In genomic region chr10:9668411-9668810, GRCh38 we compare ENCODE assay signal across 26 cellular contexts.
DNase-seq lines count a peak whose midpoint lies in the region; ATAC-seq, FAIRE-seq and TF ChIP-seq lines count a peak whose summit lies in the region.
"Had no signal": no experiment of that assay in that cellular context is flagged by ENCODE, and none has a peak within 500 bp of the region (broad histone marks: within the 10 kb centered on the region; RNA-seq: fewer than 3 reads in every experiment).

No MANE protein-coding gene starts in this region.

- no peak for TF ChIP-seq POLR2A in prostate gland (IDR thresholded peaks at IDR 0.05)

- H3K27me3 ChIP-seq in bronchial epithelial cell (ENCODE audit: control insufficient read depth, insufficient read depth, low read length) = no peaks in the 10 kb centered on the region
- H3K27me3 ChIP-seq in prostate gland (replicated peaks; ENCODE audit: insufficient read depth) = no peaks in the 10 kb centered on the region
- H3K27me3 ChIP-seq: BE2C; BLaER1 treated with 17β-estradiol and CSF1 and Interleukin-3, amounts not matched to agents 10 nM and 100 nM had no signal

- intact Hi-C loops in prostate gland (cut with DNase I) = no loop called here

- no peak overlapping the region for H3K4me3 ChIP-seq in bronchial epithelial cell (ENCODE audit: low read depth, low read length)
- H3K4me3 ChIP-seq in fibroblast of mammary gland (ENCODE audit: control insufficient read depth, low read depth, low read length) = no peak overlapping the region
- H3K4me3 ChIP-seq in prostate gland = no peak overlapping the region
- H3K4me3 ChIP-seq: A549; BLaER1 treated with 17β-estradiol and CSF1 and Interleukin-3, amounts not matched to agents 10 nM and 100 nM; GM12878; GM23338 had no signal

- no peak overlapping the region for H3K27ac ChIP-seq in prostate gland
- H3K27ac ChIP-seq: A549; BLaER1 treated with 17β-estradiol and CSF1 and Interleukin-3, amounts not matched to agents 10 nM and 100 nM had no signal

- TF ChIP-seq CTCF in bronchial epithelial cell (IDR thresholded peaks at IDR 0.05; ENCODE audit: insufficient read depth, low read length, severe bottlenecking) = no peak
- no peak for TF ChIP-seq CTCF in fibroblast of mammary gland (conservative IDR thresholded peaks at IDR 0.05; ENCODE audit: control insufficient read depth, insufficient read depth, low read depth, low read length)
- no peak for TF ChIP-seq CTCF in prostate gland (IDR thresholded peaks at IDR 0.05)

- FAIRE-seq in bronchial epithelial cell (lab: Jason Lieb, UNC) = no peak
- FAIRE-seq: A549, D721Med, GM12878, GM18507 had no signal

- H3K36me3 ChIP-seq in bronchial epithelial cell (ENCODE audit: control insufficient read depth, insufficient read depth, low read length) (no peaks in the 10 kb centered on the region), prostate gland (no peaks in the 10 kb centered on the region)
- H3K36me3 ChIP-seq: BE2C; BLaER1 treated with 17β-estradiol and CSF1 and Interleukin-3, amounts not matched to agents 10 nM and 100 nM had no signal

- DNase-seq in HT1080 (ENCODE audit: low read depth) = peak; percentile 35
- peak; percentile 50 for DNase-seq in RKO (ENCODE audit: low spot score)
- DNase-seq in bronchial epithelial cell (ENCODE audit: low read depth) = peak; percentile 87
- peak; percentile 10 for DNase-seq in fibroblast of mammary gland (ENCODE audit: low read depth)
- no peak for DNase-seq in activated effector memory CD4-positive, alpha-beta T cell treated with Interleukin-2 at 50 U/mL for 16 hours
- DNase-seq in hypothalamus (lab: John Stamatoyannopoulos, UW) = no peak
- no peak for DNase-seq in prostate gland (ENCODE audit: low spot score)
- DNase-seq: 8988T; ACHN; AML-193; BE2C; CD4-positive, alpha-beta T cell; CD8-positive, alpha-beta memory T cell; DMS 273 treated with DMSO at 0.1 percent for 48 hours; DMS79; EL; GDM1; H9 had no signal

- no peaks in the 10 kb centered on the region for H3K4me1 ChIP-seq in prostate gland (replicated peaks)
- H3K4me1 ChIP-seq: A549; BE2C; BLaER1 treated with 17β-estradiol and CSF1 and Interleukin-3, amounts not matched to agents 10 nM and 100 nM had no signal

- no peak for ATAC-seq in HG03097 (IDR thresholded peaks at IDR 0.05; ENCODE audit: low FRiP score, unreplicated experiment)
- ATAC-seq: A549, GM12878, GM23338, HCT116 had no signal

- 53% methylated on average over 3 of the region's 3 CpGs for WGBS in prostate gland

- H3K9me3 ChIP-seq in prostate gland = no peaks in the 10 kb centered on the region
- H3K9me3 ChIP-seq: BE2C; BLaER1 treated with 17β-estradiol and CSF1 and Interleukin-3, amounts not matched to agents 10 nM and 100 nM had no signal

Comparison
In these comparisons a context has a peak if more than half of its experiments do, and no peak if none do; other contexts are left out.
1. DNase-seq: peak in HT1080 (single experiment), RKO (single experiment), bronchial epithelial cell (single experiment) and fibroblast of mammary gland (single experiment); none in activated effector memory CD4-positive, alpha-beta T cell treated with Interleukin-2 at 50 U/mL for 16 hours (single experiment), hypothalamus (0 of 51) and prostate gland (single experiment).